Comparison of ENCODE assay signal across 17 cellular contexts in the genomic region with DNA sequence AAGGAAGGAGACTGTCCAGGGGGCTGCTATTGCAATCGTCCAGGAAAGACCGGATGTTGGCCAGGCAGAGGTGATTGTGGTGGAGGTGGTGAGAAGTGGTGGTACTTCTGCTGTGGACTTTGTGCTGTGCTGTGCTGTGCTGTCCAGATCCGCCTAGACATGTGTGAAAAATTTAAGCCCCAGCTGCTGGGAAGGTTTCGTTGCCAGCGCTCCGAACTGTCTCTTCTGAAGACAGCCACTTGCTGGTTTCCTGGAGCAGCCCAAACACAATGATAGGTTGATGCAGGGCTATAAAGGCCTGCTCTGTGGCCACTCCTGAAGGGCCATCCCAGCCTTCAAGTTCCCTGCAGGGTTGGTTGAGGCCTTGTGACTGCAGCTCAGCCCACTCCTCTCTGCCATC.
DNase-seq lines count a peak whose midpoint lies in the region; ATAC-seq and TF ChIP-seq lines count a peak whose summit lies in the region.
"Had no signal": no experiment of that assay in that cellular context is flagged by ENCODE, and none has a peak within 500 bp of the region (broad histone marks: within the 10 kb centered on the region; RNA-seq: fewer than 3 reads in every experiment).

No MANE protein-coding gene starts in this region.

- no peak overlapping the region for H3T11ph ChIP-seq in H9 (ENCODE audit: low read length)

- TF ChIP-seq CTCF in H9 (conservative IDR thresholded peaks at IDR 0.05) (no peak), gastroesophageal sphincter (IDR thresholded peaks at IDR 0.05) (no peak), dorsolateral prefrontal cortex (IDR thresholded peaks at IDR 0.05 in 54 of 56, conservative IDR thresholded peaks at IDR 0.05 in 2 of 56; ENCODE audit: low read depth in 1 of 56, partially characterized antibody in 56 of 56) (no peak), PC-9 (conservative IDR thresholded peaks at IDR 0.05) (no peak)

- H3K36me3 ChIP-seq in gastroesophageal sphincter: no peaks in the 10 kb centered on the region
- no peaks in the 10 kb centered on the region for H3K36me3 ChIP-seq in PC-9 (ENCODE audit: low read depth)

- no peak overlapping the region for H3K4me3 ChIP-seq in gastroesophageal sphincter
- H3K4me3 ChIP-seq in right cardiac atrium (ENCODE audit: low read length): no peak overlapping the region
- H3K4me3 ChIP-seq in dorsolateral prefrontal cortex: no peak overlapping the region
- no peak overlapping the region for H3K4me3 ChIP-seq in PC-9
- H3K4me3 ChIP-seq: A549 had no signal

- no peak overlapping the region for H3K4me3 Mint-ChIP-seq in H9
- no peak overlapping the region for H3K4me3 Mint-ChIP-seq in naive thymus-derived CD8-positive, alpha-beta T cell
- H3K4me3 Mint-ChIP-seq: CD14-positive monocyte; CD8-positive, alpha-beta T cell; HFFc6 had no signal

- no peaks in the 10 kb centered on the region for H3K79me1 ChIP-seq in H9 (ENCODE audit: insufficient read depth, low read depth, low read length, poor library complexity, severe bottlenecking)

- no peaks in the 10 kb centered on the region for H3K27me3 Mint-ChIP-seq in H9 (ENCODE audit: low read depth)
- H3K27me3 Mint-ChIP-seq in naive thymus-derived CD8-positive, alpha-beta T cell: no peaks in the 10 kb centered on the region

- H3F3A ChIP-seq in PC-9 (ENCODE audit: insufficient read depth, low read depth): no peaks in the 10 kb centered on the region

- H4K20me1 ChIP-seq in H9 (ENCODE audit: control insufficient read depth, insufficient read depth, insufficient read length): no peaks in the 10 kb centered on the region
- H4K20me1 ChIP-seq in PC-9 (ENCODE audit: insufficient read depth): no peaks in the 10 kb centered on the region

- no peak overlapping the region for H2BK120ac ChIP-seq in H9 (ENCODE audit: low read depth, low read length, poor library complexity, severe bottlenecking)

- intact Hi-C loops in right cardiac atrium (cut with DNase I): no loop called here
- intact Hi-C loops in dorsolateral prefrontal cortex (cut with DNase I): no loop called here
- intact Hi-C loops in PC-9 (cut with micrococcal nuclease; ENCODE audit: unreplicated experiment): no loop called here

- no peak overlapping the region for H3K23ac ChIP-seq in H9 (ENCODE audit: insufficient read length, low read depth, low read length)

- H3K18ac ChIP-seq in H9 (ENCODE audit: insufficient read length, low read depth, low read length): no peak overlapping the region

- no CpG with 5 or more reads among the region's 6 CpGs for WGBS in H9 (ENCODE audit: extremely low coverage, insufficient read length, low lambda C conversion rate)
- 51 to 81% methylated on average over 3 to 6 of the region's 6 CpGs for WGBS in gastroesophageal sphincter (ENCODE audit: low coverage in 1 of 2), 2 donors
- WGBS in right cardiac atrium: 70% methylated on average over 6 of the region's 6 CpGs

- H2BK15ac ChIP-seq in H9 (ENCODE audit: low read depth, low read length): no peak overlapping the region

- H3K27ac ChIP-seq in H9 (ENCODE audit: insufficient read length, low read depth, low read length) (no peak overlapping the region), gastroesophageal sphincter (no peak overlapping the region), right cardiac atrium (ENCODE audit: low read length) (no peak overlapping the region), dorsolateral prefrontal cortex (no peak overlapping the region), PC-9 (no peak overlapping the region)
- H3K27ac ChIP-seq: A549, HL-60 had no signal

- no peak overlapping the region for H3K9ac ChIP-seq in H9 (ENCODE audit: extremely low read depth, insufficient read length, low read length)

- POLR2A ChIA-PET in PC-9 (lab: Charles Lee; ENCODE audit: unreplicated experiment): no interaction called here
- POLR2A ChIA-PET in naive thymus-derived CD8-positive, alpha-beta T cell (lab: Charles Lee): no interaction called here

- H3K36me3 Mint-ChIP-seq in H9 (ENCODE audit: insufficient read depth in 1 of 3, low read depth in 3 of 3): peaks cover 0 to 6% (median 2%) of the 10 kb centered on the region in 3 experiments; a peak in 2 of 7 replicates
- no peaks in the 10 kb centered on the region for H3K36me3 Mint-ChIP-seq in naive thymus-derived CD8-positive, alpha-beta T cell
- H3K36me3 Mint-ChIP-seq: CD14-positive monocyte; CD8-positive, alpha-beta T cell had no signal

- no peak overlapping the region for H4K91ac ChIP-seq in H9 (ENCODE audit: insufficient read length, low read depth, low read length)

- no peaks in the 10 kb centered on the region for H3K23me2 ChIP-seq in H9 (ENCODE audit: insufficient read length, low read depth, low read length, poor library complexity, severe bottlenecking)

- H3K9me3 ChIP-seq in H9 (ENCODE audit: control insufficient read depth, low read depth, low read length): no peaks in the 10 kb centered on the region
- H3K9me3 ChIP-seq in gastroesophageal sphincter: no peaks in the 10 kb centered on the region
- H3K9me3 ChIP-seq in right cardiac atrium (ENCODE audit: control insufficient read depth, low read length): no peaks in the 10 kb centered on the region
- H3K9me3 ChIP-seq in PC-9 (ENCODE audit: insufficient read depth, low read depth): no peaks in the 10 kb centered on the region
- H3K9me3 ChIP-seq: A549 had no signal

- DNase-seq in H9: no peak
- peak in 2 of 3 donors; percentile 16 to 31 for DNase-seq in right cardiac atrium
- no peak for DNase-seq in dorsolateral prefrontal cortex
- no peak for DNase-seq in PC-9
- no peak for DNase-seq in naive thymus-derived CD8-positive, alpha-beta T cell
- DNase-seq: CD8-positive, alpha-beta T cell; COR-L47; DMS153; DMS79 treated with DMSO at 0.1 percent for 48 hours; EL; GOT3; HCEC 1CT; HFFc6 had no signal

- H3K4me1 Mint-ChIP-seq in H9: peaks cover 8 to 17% of the 10 kb centered on the region in 2 experiments
- H3K4me1 Mint-ChIP-seq in naive thymus-derived CD8-positive, alpha-beta T cell: no peaks in the 10 kb centered on the region
- H3K4me1 Mint-ChIP-seq: CD14-positive monocyte had no signal

- H3K4ac ChIP-seq in H9 (ENCODE audit: low read depth, low read length): no peak overlapping the region

- CTCF ChIA-PET in PC-9 (lab: Charles Lee): no interaction called here

- H3K9me3 Mint-ChIP-seq in H9: peaks cover 0 to 5% of the 10 kb centered on the region in 2 experiments; a peak in 1 of 5 replicates
- peaks cover 1 to 19% (median 6%) of the 10 kb centered on the region in 9 donors for H3K9me3 Mint-ChIP-seq in naive thymus-derived CD8-positive, alpha-beta T cell
- H3K9me3 Mint-ChIP-seq: CD8-positive, alpha-beta T cell had no signal

- BruUV-seq in PC-9 (replicated peaks; lab: Mats Ljungman, UMichigan): no TSS peak

- no peak overlapping the region for H2BK5ac ChIP-seq in H9 (ENCODE audit: insufficient read length, low read length)

- no peak overlapping the region for H3K14ac ChIP-seq in H9 (ENCODE audit: insufficient read depth, low read length)

- H3K79me2 ChIP-seq in H9 (ENCODE audit: insufficient read depth, low read length) (no peaks in the 10 kb centered on the region), PC-9 (ENCODE audit: low read depth) (no peaks in the 10 kb centered on the region)

- no peaks in the 10 kb centered on the region for H3K4me1 ChIP-seq in H9 (ENCODE audit: insufficient read depth, low read length)
- no peaks in the 10 kb centered on the region for H3K4me1 ChIP-seq in gastroesophageal sphincter
- no peaks in the 10 kb centered on the region for H3K4me1 ChIP-seq in right cardiac atrium (ENCODE audit: control insufficient read depth, insufficient read depth, low read length)
- no peaks in the 10 kb centered on the region for H3K4me1 ChIP-seq in PC-9 (replicated peaks; ENCODE audit: insufficient read depth)
- H3K4me1 ChIP-seq: A549 had no signal

- H2BK12ac ChIP-seq in H9 (ENCODE audit: insufficient read length, low read depth, low read length): no peak overlapping the region

- TF ChIP-seq EP300 in gastroesophageal sphincter (IDR thresholded peaks at IDR 0.05): no peak

- no peaks in the 10 kb centered on the region for H3K9me2 ChIP-seq in PC-9 (ENCODE audit: insufficient read depth)

- H3K27me3 ChIP-seq in H9 (ENCODE audit: insufficient read depth, low read length) (no peaks in the 10 kb centered on the region), gastroesophageal sphincter (no peaks in the 10 kb centered on the region), right cardiac atrium (ENCODE audit: control insufficient read depth, insufficient read depth) (no peaks in the 10 kb centered on the region), dorsolateral prefrontal cortex (no peaks in the 10 kb centered on the region), PC-9 (ENCODE audit: insufficient read depth, low read depth) (no peaks in the 10 kb centered on the region)

- no peak for TF ChIP-seq POLR2A in gastroesophageal sphincter (IDR thresholded peaks at IDR 0.05)

- no peak overlapping the region for H2BK20ac ChIP-seq in H9 (ENCODE audit: low read depth, low read length, poor library complexity, severe bottlenecking)

- H3K56ac ChIP-seq in H9 (ENCODE audit: insufficient read length, low read depth, low read length): no peak overlapping the region

- H2AFZ ChIP-seq in H9 (ENCODE audit: low read length) (peak overlapping the region; percentile 45), PC-9 (no peak overlapping the region)

- H3K4me2 ChIP-seq in H9 (ENCODE audit: insufficient read depth, insufficient read length, low read length): no peak overlapping the region
- no peak overlapping the region for H3K4me2 ChIP-seq in PC-9
- H3K4me2 ChIP-seq: A549 had no signal

- H4K8ac ChIP-seq in H9 (replicated peaks; ENCODE audit: insufficient read length, low read depth, low read length): no peak overlapping the region

- no peak overlapping the region for H3K27ac Mint-ChIP-seq in H9
- no peak overlapping the region for H3K27ac Mint-ChIP-seq in naive thymus-derived CD8-positive, alpha-beta T cell
- H3K27ac Mint-ChIP-seq: CD14-positive monocyte; CD8-positive, alpha-beta T cell; HFFc6 had no signal

- peak; percentile 49 for ATAC-seq in gastroesophageal sphincter
- ATAC-seq in right cardiac atrium: peak; percentile 47 to 48
- ATAC-seq in naive thymus-derived CD8-positive, alpha-beta T cell: no peak
- ATAC-seq: A549; CD8-positive, alpha-beta T cell had no signal

- H2AK5ac ChIP-seq in H9 (ENCODE audit: insufficient read length, low read length): no peak overlapping the region

- H4K5ac ChIP-seq in H9 (ENCODE audit: insufficient read length, low read depth, low read length): no peak overlapping the region

Comparison
In these comparisons a context has a peak if more than half of its experiments do, and no peak if none do; other contexts are left out.
1. DNase-seq: peak in right cardiac atrium (2 of 3); none in H9 (single experiment), dorsolateral prefrontal cortex (0 of 10), PC-9 (0 of 2) and naive thymus-derived CD8-positive, alpha-beta T cell (0 of 10).
2. ATAC-seq: peak in gastroesophageal sphincter (single experiment) and right cardiac atrium (2 of 2); none in naive thymus-derived CD8-positive, alpha-beta T cell (0 of 2).